In the genomic region with DNA sequence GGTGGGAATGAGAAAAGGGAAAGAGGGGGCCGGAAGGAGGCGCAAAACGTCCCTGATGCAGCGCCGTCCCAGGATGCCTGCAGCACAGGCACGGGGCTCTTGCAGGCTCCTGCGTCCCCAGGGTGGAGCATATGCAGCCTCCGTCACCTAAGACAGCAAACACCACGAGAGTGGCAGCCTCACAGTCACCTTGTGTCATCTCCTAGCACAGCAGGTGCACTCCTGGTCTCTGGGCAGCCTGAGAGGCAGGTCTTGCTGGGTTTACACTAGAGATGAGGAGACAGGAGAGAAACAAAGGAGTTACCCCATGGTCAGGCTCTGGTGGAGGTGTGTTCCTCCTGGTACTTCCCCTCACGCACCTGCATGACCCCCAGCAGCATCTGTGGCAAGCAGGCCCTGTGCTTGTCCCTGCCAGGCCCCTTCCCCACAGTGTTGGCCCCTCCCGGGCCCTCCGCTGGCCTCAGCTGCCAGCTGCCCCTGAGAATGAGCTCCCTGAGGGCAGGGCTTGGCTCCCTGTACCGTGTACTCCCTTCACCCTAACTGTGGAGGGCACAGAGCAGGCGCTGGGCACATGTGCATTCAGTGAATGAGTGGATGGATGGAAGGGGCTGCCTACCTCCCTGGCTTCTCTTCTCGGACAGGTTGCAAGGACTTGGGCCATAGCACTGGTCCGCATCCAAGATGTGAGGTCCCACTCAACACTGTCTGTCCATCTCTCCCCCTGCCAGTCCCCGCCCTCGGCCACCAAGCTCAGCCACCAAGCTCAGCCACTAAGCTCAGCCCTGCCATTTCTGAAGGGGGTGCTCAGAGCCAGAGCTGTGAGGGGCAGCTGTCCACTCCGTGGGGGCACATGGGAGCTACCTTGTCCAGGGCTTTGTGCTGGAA, we compare ENCODE assay signal across 20 cellular contexts.
"Had no signal": no experiment of that assay in that cellular context is flagged by ENCODE, and none has a peak within 500 bp of the region (broad histone marks: within the 10 kb centered on the region; RNA-seq: fewer than 3 reads in every experiment).

No MANE protein-coding gene starts in this region.

- H3K4me3 ChIP-seq: dorsolateral prefrontal cortex, hepatocyte, right atrium auricular region, tibial artery had no signal

- H3K4me1 ChIP-seq: right atrium auricular region, tibial artery had no signal

- ATAC-seq: activated naive CD8-positive, alpha-beta T cell treated with anti-CD3 and anti-CD28 coated beads, Interleukin-2, amount 50 U/mL, for 24 hours; left lobe of liver; stimulated activated naive CD8-positive, alpha-beta T cell treated with anti-CD3 and anti-CD28 coated beads, Interleukin-15, Interleukin-2, amounts not matched to agents 100 U/mL and 50 U/mL, for 24 hours had no signal

- H3K27me3 Mint-ChIP-seq: activated naive CD4-positive, alpha-beta T cell treated with anti-CD3 and anti-CD28 coated beads, Interleukin-2, amount 10 ng/mL, durations not matched to agents 7 days and 5 days; activated naive CD8-positive, alpha-beta T cell treated with anti-CD3 and anti-CD28 coated beads, Interleukin-2, amount 50 U/mL, for 24 hours had no signal

- H3K36me3 ChIP-seq: right atrium auricular region, tibial artery had no signal

- H3K4me3 Mint-ChIP-seq: activated naive CD4-positive, alpha-beta T cell treated with anti-CD3 and anti-CD28 coated beads, Interleukin-2, amount 10 ng/mL, durations not matched to agents 7 days and 5 days; activated naive CD8-positive, alpha-beta T cell treated with anti-CD3 and anti-CD28 coated beads, Interleukin-2, amount 50 U/mL, for 24 hours; brain; endodermal cell had no signal

- FAIRE-seq: islet of Langerhans, urothelium cell line had no signal

- H3K4me1 Mint-ChIP-seq: activated naive CD4-positive, alpha-beta T cell treated with anti-CD3 and anti-CD28 coated beads, Interleukin-2, amount 10 ng/mL, durations not matched to agents 7 days and 5 days; activated naive CD8-positive, alpha-beta T cell treated with anti-CD3 and anti-CD28 coated beads, Interleukin-2, amount 50 U/mL, for 24 hours; endodermal cell had no signal

- H3K27ac Mint-ChIP-seq: activated naive CD4-positive, alpha-beta T cell treated with anti-CD3 and anti-CD28 coated beads, Interleukin-2, amount 10 ng/mL, durations not matched to agents 7 days and 5 days; activated naive CD8-positive, alpha-beta T cell treated with anti-CD3 and anti-CD28 coated beads, Interleukin-2, amount 50 U/mL, for 24 hours; endodermal cell; progenitor cell of endocrine pancreas had no signal

- H3K27ac ChIP-seq: dorsolateral prefrontal cortex, epithelial cell of prostate, hepatocyte, right atrium auricular region, tibial artery had no signal

- H3K36me3 Mint-ChIP-seq: activated naive CD4-positive, alpha-beta T cell treated with anti-CD3 and anti-CD28 coated beads, Interleukin-2, amount 10 ng/mL, durations not matched to agents 7 days and 5 days; brain had no signal

- DNase-seq: activated CD4-positive, alpha-beta T cell treated with anti-CD3 and anti-CD28 coated beads, Interleukin-2, amount 50 U/mL, for 4 hours; activated naive CD4-positive, alpha-beta T cell treated with anti-CD3 and anti-CD28 coated beads, Interleukin-2, amount 10 ng/mL, durations not matched to agents 7 days and 5 days; activated naive CD8-positive, alpha-beta T cell treated with anti-CD3 and anti-CD28 coated beads, Interleukin-2, amount 50 U/mL, for 24 hours; anterior cingulate cortex; caudate nucleus; foreskin fibroblast; stimulated activated CD4-positive, alpha-beta T cell treated with anti-CD3 and anti-CD28 coated beads, Interleukin-2, amount 100 ng/mL, for 24 hours; stimulated activated naive CD8-positive, alpha-beta T cell treated with anti-CD3 and anti-CD28 coated beads, Interleukin-15, Interleukin-2, amounts not matched to agents 100 U/mL and 50 U/mL, for 24 hours; substantia nigra had no signal

- H3K9me3 ChIP-seq: right atrium auricular region, tibial artery had no signal
